In genomic region chr6:157233686-157234085, GRCh38 we compare ENCODE assay signal across 23 cellular contexts.
A peak's percentile ranks its signal among the peaks of the same experiment; 100 is the strongest.
DNase-seq lines count a peak whose midpoint lies in the region; ATAC-seq and TF ChIP-seq lines count a peak whose summit lies in the region.
"Had no signal": no experiment of that assay in that cellular context is flagged by ENCODE, and none has a peak within 500 bp of the region (broad histone marks: within the 10 kb centered on the region; RNA-seq: fewer than 3 reads in every experiment).

No MANE protein-coding gene starts in this region.

- H3K27ac ChIP-seq in CD4-positive, alpha-beta memory T cell (ENCODE audit: low read depth, low read length): no peak overlapping the region
- H3K27ac ChIP-seq: C4-2B, testis had no signal

- POLR2A ChIA-PET in CD4-positive, alpha-beta memory T cell (lab: Charles Lee; ENCODE audit: partially characterized antibody): interaction anchor here (1.7 kb wide), 1 partner anchor 41 kb away, joined by 9 read pairs; no protein-coding TSS in a partner anchor

- no peaks in the 10 kb centered on the region for H3K36me3 ChIP-seq in CD4-positive, alpha-beta memory T cell (ENCODE audit: insufficient read depth, low read length)

- peaks cover 0 to 3% (median 0%) of the 10 kb centered on the region in 8 donors for H3K9me3 Mint-ChIP-seq in CD4-positive, alpha-beta memory T cell
- peaks cover 4% of the 10 kb centered on the region in 2 donors for H3K9me3 Mint-ChIP-seq in natural killer cell

- peaks cover 22 to 51% (median 29%) of the 10 kb centered on the region in 4 donors for H3K4me1 Mint-ChIP-seq in CD4-positive, alpha-beta memory T cell
- H3K4me1 Mint-ChIP-seq in natural killer cell: peaks cover 19 to 30% of the 10 kb centered on the region in 2 donors

- intact Hi-C loops in CD4-positive, alpha-beta memory T cell (cut with micrococcal nuclease): no loop called here
- intact Hi-C loops in natural killer cell (cut with micrococcal nuclease): no loop called here

- H3K4me1 ChIP-seq in CD4-positive, alpha-beta memory T cell (ENCODE audit: insufficient read depth, low read length): peaks cover 12% of the 10 kb centered on the region

- no peaks in the 10 kb centered on the region for H3K9me3 ChIP-seq in CD4-positive, alpha-beta memory T cell (ENCODE audit: control insufficient read depth in 1 of 2, low read length in 2 of 2)
- H3K9me3 ChIP-seq: testis had no signal

- peaks cover 8% of the 10 kb centered on the region in 2 donors for H3K27me3 Mint-ChIP-seq in CD4-positive, alpha-beta memory T cell
- peaks cover 34 to 48% of the 10 kb centered on the region in 2 donors for H3K27me3 Mint-ChIP-seq in natural killer cell (ENCODE audit: low read depth in 2 of 2)

- ATAC-seq in natural killer cell (no peak), GM19351 (IDR thresholded peaks at IDR 0.05; ENCODE audit: unreplicated experiment) (no peak)
- ATAC-seq: left colon; stimulated activated effector memory CD8-positive, alpha-beta T cell treated with anti-CD3 and anti-CD28 coated beads, Interleukin-12 subunit alpha, Interleukin-12 subunit beta, amount 100 ng/mL, for 72 hours had no signal

- no peak overlapping the region for H3K4me3 ChIP-seq in CD4-positive, alpha-beta memory T cell (ENCODE audit: low read length in 2 of 2)
- H3K4me3 ChIP-seq: testis had no signal

- H3K36me3 Mint-ChIP-seq in CD4-positive, alpha-beta memory T cell: peaks cover 0 to 7% of the 10 kb centered on the region in 2 donors
- no peaks in the 10 kb centered on the region for H3K36me3 Mint-ChIP-seq in natural killer cell

- no peak for TF ChIP-seq CTCF in natural killer cell (IDR thresholded peaks at IDR 0.05)

- CTCF ChIA-PET in CD4-positive, alpha-beta memory T cell (lab: Charles Lee; ENCODE audit: partially characterized antibody): interaction anchor here (0.5 kb wide), 1 partner anchor 21 kb away, joined by 3 read pairs; no protein-coding TSS in a partner anchor

- H3K27ac Mint-ChIP-seq in CD4-positive, alpha-beta memory T cell: peak overlapping the region in 1 of 7 donors; percentile 36
- no peak overlapping the region for H3K27ac Mint-ChIP-seq in natural killer cell
- H3K27ac Mint-ChIP-seq: activated CD4-positive, alpha-beta memory T cell treated with anti-CD3 and anti-CD28 coated beads, Interleukin-2, amount 10 ng/mL, durations not matched to agents 7 days and 5 days; H9; stimulated activated effector memory CD8-positive, alpha-beta T cell treated with anti-CD3 and anti-CD28 coated beads, Interleukin-12 subunit alpha, Interleukin-12 subunit beta, amount 100 ng/mL, for 72 hours had no signal

- DNase-seq in CD4-positive, alpha-beta memory T cell: no peak
- peak; percentile 80 for DNase-seq in NCI-H1092 treated with DMSO at 0.1 percent for 48 hours (lab: John Stamatoyannopoulos, UW)
- peak; percentile 84 for DNase-seq in SHP77 treated with DMSO at 0.1 percent for 48 hours (lab: John Stamatoyannopoulos, UW)
- no peak for DNase-seq in natural killer cell
- DNase-seq in GOT3 (lab: John Stamatoyannopoulos, UW): no peak
- no peak for DNase-seq in activated CD4-positive, alpha-beta T cell treated with anti-CD3 and anti-CD28 coated beads, Interleukin-2, amount 50 U/mL, for 1 hour
- DNase-seq in NCI-H82 treated with DMSO at 0.1 percent for 48 hours (lab: John Stamatoyannopoulos, UW; ENCODE audit: unreplicated experiment): no peak
- DNase-seq: ACHN; activated CD4-positive, alpha-beta memory T cell treated with anti-CD3 and anti-CD28 coated beads, Interleukin-2, amount 10 ng/mL, durations not matched to agents 7 days and 5 days; activated CD4-positive, CD25-positive, alpha-beta regulatory T cell; activated gamma-delta T cell treated with Interleukin-2 at 50 U/mL for 16 hours; activated T-cell treated with anti-CD3 and anti-CD28 coated beads for 4 hours; DMS 273 treated with DMSO at 0.1 percent for 48 hours; H9; left colon; NCI-H1694; NCI-H69; small intestine; stimulated activated CD4-positive, alpha-beta T cell treated with anti-CD3 and anti-CD28 coated beads, Interleukin-2, amount 100 ng/mL, for 24 hours; testis had no signal

- H3K27me3 ChIP-seq in CD4-positive, alpha-beta memory T cell (ENCODE audit: insufficient read depth, low read length): peaks cover 7% of the 10 kb centered on the region
- H3K27me3 ChIP-seq: testis had no signal

- peak overlapping the region in 7 of 8 donors; percentile 21 to 64 (median 42) for H3K4me3 Mint-ChIP-seq in CD4-positive, alpha-beta memory T cell
- H3K4me3 Mint-ChIP-seq in natural killer cell: peak overlapping the region; percentile 35
- H3K4me3 Mint-ChIP-seq: activated CD4-positive, alpha-beta memory T cell treated with anti-CD3 and anti-CD28 coated beads, Interleukin-2, amount 10 ng/mL, durations not matched to agents 7 days and 5 days; stimulated activated effector memory CD8-positive, alpha-beta T cell treated with anti-CD3 and anti-CD28 coated beads, Interleukin-12 subunit alpha, Interleukin-12 subunit beta, amount 100 ng/mL, for 72 hours had no signal

Comparison
In these comparisons a context has a peak if more than half of its experiments do, and no peak if none do; other contexts are left out.
1. DNase-seq: peak in NCI-H1092 treated with DMSO at 0.1 percent for 48 hours (single experiment) and SHP77 treated with DMSO at 0.1 percent for 48 hours (single experiment); none in CD4-positive, alpha-beta memory T cell (0 of 5), natural killer cell (single experiment), GOT3 (single experiment), activated CD4-positive, alpha-beta T cell treated with anti-CD3 and anti-CD28 coated beads, Interleukin-2, amount 50 U/mL, for 1 hour (single experiment) and NCI-H82 treated with DMSO at 0.1 percent for 48 hours (single experiment).